24 cellular contexts compared by ENCODE assay signal in the genomic region with DNA sequence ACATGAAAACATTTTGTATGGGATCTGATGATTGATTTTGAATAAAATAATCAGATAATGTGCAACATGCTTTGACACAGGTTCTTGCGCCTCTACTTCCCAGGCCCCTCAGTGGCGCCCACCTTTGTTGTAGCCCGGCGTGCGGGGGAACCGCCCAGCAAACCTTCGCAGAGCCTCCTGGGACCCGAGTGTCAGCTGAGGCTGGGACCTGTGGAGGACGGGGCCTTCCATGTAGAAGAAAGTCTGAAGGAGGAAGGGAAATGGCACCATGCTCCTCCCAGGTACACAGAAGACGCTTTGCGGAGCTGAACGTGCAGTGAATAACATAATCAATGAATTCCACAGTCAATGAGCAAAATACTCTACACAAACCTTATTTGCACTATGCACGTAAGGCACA.
"Had no signal": no experiment of that assay in that cellular context is flagged by ENCODE, and none has a peak within 500 bp of the region (broad histone marks: within the 10 kb centered on the region; RNA-seq: fewer than 3 reads in every experiment).

No MANE protein-coding gene starts in this region.

- H3K4me1 ChIP-seq: gastrocnemius medialis, left lung, right atrium auricular region, transverse colon had no signal

- H3K36me3 ChIP-seq: esophagus muscularis mucosa, gastrocnemius medialis, heart right ventricle, left lung, right atrium auricular region, thoracic aorta, transverse colon had no signal

- DNase-seq: effector memory CD8-positive, alpha-beta T cell; gastrocnemius medialis; heart right ventricle; hypothalamus; mesenchymal stem cell; naive B cell; nephron progenitor cell; stimulated activated CD4-positive, alpha-beta T cell treated with anti-CD3 and anti-CD28 coated beads, Interleukin-15, amount 100 ng/mL, for 24 hours; stimulated activated CD4-positive, alpha-beta T cell treated with anti-CD3 and anti-CD28 coated beads, Interleukin-1b, Interleukin-23, amount 100 ng/mL, for 48 hours; stimulated activated CD4-positive, alpha-beta T cell treated with anti-CD3 and anti-CD28 coated beads, Interleukin-4, amount 100 ng/mL, for 24 hours; stimulated activated naive CD8-positive, alpha-beta T cell treated with anti-CD3 and anti-CD28 coated beads, Interleukin-15, amount 100 ng/mL, for 72 hours; transverse colon had no signal

- FAIRE-seq: colon, islet of Langerhans, urothelium cell line had no signal

- H3K27me3 ChIP-seq: transverse colon had no signal

- H3K4me3 ChIP-seq: esophagus muscularis mucosa, gastrocnemius medialis, heart right ventricle, left lung, lung, right atrium auricular region, thoracic aorta, transverse colon had no signal

- H3K4me3 Mint-ChIP-seq: central memory CD8-positive, alpha-beta T cell; dendritic cell treated with granulocyte-macrophage colony-stimulating factor and Interleukin-4, amounts not matched to agents 40 ng/mL and 50 ng/mL, for 4 days; effector memory CD8-positive, alpha-beta T cell; naive B cell; nephron progenitor cell; stimulated activated memory B cell treated with anti-CD40 and anti-IgM and Interleukin-4, amounts not matched to agents 10 μg/mL and 1 μg/mL and 100 μg/mL, for 72 hours; stimulated activated naive CD8-positive, alpha-beta T cell treated with anti-CD3 and anti-CD28 coated beads, Interleukin-15, amount 100 ng/mL, for 72 hours had no signal

- H3K9me3 Mint-ChIP-seq: central memory CD8-positive, alpha-beta T cell; dendritic cell treated with granulocyte-macrophage colony-stimulating factor and Interleukin-4, amounts not matched to agents 40 ng/mL and 50 ng/mL, for 4 days; effector memory CD8-positive, alpha-beta T cell; naive B cell; nephron progenitor cell; stimulated activated memory B cell treated with anti-CD40 and anti-IgM and Interleukin-4, amounts not matched to agents 10 μg/mL and 1 μg/mL and 100 μg/mL, for 72 hours; stimulated activated naive CD8-positive, alpha-beta T cell treated with anti-CD3 and anti-CD28 coated beads, Interleukin-15, amount 100 ng/mL, for 72 hours had no signal

- H3K36me3 Mint-ChIP-seq: naive B cell; stimulated activated memory B cell treated with anti-CD40 and anti-IgM and Interleukin-4, amounts not matched to agents 10 μg/mL and 1 μg/mL and 100 μg/mL, for 72 hours had no signal

- H3K4me1 Mint-ChIP-seq: central memory CD8-positive, alpha-beta T cell; naive B cell; stimulated activated memory B cell treated with anti-CD40 and anti-IgM and Interleukin-4, amounts not matched to agents 10 μg/mL and 1 μg/mL and 100 μg/mL, for 72 hours; stimulated activated naive CD8-positive, alpha-beta T cell treated with anti-CD3 and anti-CD28 coated beads, Interleukin-15, amount 100 ng/mL, for 72 hours had no signal

- H3K9me3 ChIP-seq: esophagus muscularis mucosa, gastrocnemius medialis, heart right ventricle, left lung, right atrium auricular region, thoracic aorta, transverse colon had no signal

- H3K27ac Mint-ChIP-seq: dendritic cell treated with granulocyte-macrophage colony-stimulating factor and Interleukin-4, amounts not matched to agents 40 ng/mL and 50 ng/mL, for 4 days; effector memory CD8-positive, alpha-beta T cell; nephron progenitor cell; stimulated activated memory B cell treated with anti-CD40 and anti-IgM and Interleukin-4, amounts not matched to agents 10 μg/mL and 1 μg/mL and 100 μg/mL, for 72 hours; stimulated activated naive CD8-positive, alpha-beta T cell treated with anti-CD3 and anti-CD28 coated beads, Interleukin-15, amount 100 ng/mL, for 72 hours had no signal

- H3K27ac ChIP-seq: epithelial cell of prostate, esophagus muscularis mucosa, gastrocnemius medialis, heart right ventricle, left lung, right atrium auricular region, thoracic aorta, transverse colon had no signal

- ATAC-seq: effector memory CD8-positive, alpha-beta T cell; gastrocnemius medialis; heart right ventricle; left lung; stimulated activated memory B cell treated with anti-CD40 and anti-IgM and Interleukin-4, amounts not matched to agents 10 μg/mL and 1 μg/mL and 100 μg/mL, for 72 hours; stimulated activated naive CD8-positive, alpha-beta T cell treated with anti-CD3 and anti-CD28 coated beads, Interleukin-15, amount 100 ng/mL, for 72 hours had no signal
